In the genomic region with DNA sequence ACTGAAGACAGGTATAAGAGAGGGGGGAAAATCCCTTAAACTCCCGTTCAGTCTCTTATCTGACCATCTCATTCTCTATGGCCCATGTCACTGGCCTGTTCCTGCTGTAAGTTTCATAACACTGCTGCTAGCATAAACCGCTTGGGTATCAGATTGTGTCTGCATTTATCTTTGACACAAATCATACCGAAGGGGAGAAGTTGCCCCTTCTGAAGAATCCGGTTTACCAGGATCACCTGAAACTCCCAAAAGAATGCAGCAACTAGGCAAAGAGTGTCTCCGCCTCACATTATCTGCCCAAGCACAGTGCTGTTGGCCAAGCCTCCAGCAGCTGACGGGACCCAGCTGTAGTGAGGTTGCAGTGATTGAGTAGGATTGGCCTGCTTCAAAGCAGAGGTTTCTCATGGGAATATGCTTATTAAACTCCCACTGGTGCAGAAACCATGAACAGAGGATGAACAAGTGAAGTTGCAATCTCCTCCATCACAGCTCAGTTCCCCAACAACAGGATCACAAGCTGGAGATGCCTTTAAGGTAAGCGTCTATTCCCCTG, we compare ENCODE assay signal across 1 cellular context.
TF ChIP-seq lines count a peak whose summit lies in the region.

No MANE protein-coding gene starts in this region.

TF ChIP-seq in GM23338, 12 proteins besides CTCF, POLR2A, EP300 and RAD21 (continued from another document):
- TF ChIP-seq, protein P1, sequence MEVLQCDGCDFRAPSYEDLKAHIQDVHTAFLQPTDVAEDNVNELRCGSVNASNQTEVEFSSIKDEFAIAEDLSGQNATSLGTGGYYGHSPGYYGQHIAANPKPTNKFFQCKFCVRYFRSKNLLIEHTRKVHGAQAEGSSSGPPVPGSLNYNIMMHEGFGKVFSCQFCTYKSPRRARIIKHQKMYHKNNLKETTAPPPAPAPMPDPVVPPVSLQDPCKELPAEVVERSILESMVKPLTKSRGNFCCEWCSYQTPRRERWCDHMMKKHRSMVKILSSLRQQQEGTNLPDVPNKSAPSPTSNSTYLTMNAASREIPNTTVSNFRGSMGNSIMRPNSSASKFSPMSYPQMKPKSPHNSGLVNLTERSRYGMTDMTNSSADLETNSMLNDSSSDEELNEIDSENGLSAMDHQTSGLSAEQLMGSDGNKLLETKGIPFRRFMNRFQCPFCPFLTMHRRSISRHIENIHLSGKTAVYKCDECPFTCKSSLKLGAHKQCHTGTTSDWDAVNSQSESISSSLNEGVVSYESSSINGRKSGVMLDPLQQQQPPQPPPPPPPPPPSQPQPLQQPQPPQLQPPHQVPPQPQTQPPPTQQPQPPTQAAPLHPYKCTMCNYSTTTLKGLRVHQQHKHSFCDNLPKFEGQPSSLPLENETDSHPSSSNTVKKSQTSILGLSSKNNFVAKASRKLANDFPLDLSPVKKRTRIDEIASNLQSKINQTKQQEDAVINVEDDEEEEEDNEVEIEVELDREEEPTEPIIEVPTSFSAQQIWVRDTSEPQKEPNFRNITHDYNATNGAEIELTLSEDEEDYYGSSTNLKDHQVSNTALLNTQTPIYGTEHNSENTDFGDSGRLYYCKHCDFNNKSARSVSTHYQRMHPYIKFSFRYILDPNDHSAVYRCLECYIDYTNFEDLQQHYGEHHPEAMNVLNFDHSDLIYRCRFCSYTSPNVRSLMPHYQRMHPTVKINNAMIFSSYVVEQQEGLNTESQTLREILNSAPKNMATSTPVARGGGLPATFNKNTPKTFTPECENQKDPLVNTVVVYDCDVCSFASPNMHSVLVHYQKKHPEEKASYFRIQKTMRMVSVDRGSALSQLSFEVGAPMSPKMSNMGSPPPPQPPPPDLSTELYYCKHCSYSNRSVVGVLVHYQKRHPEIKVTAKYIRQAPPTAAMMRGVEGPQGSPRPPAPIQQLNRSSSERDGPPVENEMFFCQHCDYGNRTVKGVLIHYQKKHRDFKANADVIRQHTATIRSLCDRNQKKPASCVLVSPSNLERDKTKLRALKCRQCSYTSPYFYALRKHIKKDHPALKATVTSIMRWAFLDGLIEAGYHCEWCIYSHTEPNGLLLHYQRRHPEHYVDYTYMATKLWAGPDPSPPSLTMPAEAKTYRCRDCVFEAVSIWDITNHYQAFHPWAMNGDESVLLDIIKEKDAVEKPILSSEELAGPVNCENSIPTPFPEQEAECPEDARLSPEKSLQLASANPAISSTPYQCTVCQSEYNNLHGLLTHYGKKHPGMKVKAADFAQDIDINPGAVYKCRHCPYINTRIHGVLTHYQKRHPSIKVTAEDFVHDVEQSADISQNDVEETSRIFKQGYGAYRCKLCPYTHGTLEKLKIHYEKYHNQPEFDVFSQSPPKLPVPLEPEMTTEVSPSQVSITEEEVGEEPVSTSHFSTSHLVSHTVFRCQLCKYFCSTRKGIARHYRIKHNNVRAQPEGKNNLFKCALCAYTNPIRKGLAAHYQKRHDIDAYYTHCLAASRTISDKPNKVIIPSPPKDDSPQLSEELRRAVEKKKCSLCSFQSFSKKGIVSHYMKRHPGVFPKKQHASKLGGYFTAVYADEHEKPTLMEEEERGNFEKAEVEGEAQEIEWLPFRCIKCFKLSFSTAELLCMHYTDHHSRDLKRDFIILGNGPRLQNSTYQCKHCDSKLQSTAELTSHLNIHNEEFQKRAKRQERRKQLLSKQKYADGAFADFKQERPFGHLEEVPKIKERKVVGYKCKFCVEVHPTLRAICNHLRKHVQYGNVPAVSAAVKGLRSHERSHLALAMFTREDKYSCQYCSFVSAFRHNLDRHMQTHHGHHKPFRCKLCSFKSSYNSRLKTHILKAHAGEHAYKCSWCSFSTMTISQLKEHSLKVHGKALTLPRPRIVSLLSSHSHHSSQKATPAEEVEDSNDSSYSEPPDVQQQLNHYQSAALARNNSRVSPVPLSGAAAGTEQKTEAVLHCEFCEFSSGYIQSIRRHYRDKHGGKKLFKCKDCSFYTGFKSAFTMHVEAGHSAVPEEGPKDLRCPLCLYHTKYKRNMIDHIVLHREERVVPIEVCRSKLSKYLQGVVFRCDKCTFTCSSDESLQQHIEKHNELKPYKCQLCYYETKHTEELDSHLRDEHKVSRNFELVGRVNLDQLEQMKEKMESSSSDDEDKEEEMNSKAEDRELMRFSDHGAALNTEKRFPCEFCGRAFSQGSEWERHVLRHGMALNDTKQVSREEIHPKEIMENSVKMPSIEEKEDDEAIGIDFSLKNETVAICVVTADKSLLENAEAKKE (CRISPR knock-in tag; IDR thresholded peaks at IDR 0.05): no peak
- no peak for TF ChIP-seq CREB1 (CRISPR knock-in tag; IDR thresholded peaks at IDR 0.05; ENCODE audit: low read depth)
